In genomic region chr5:160616712-160617497, GRCh38 we compare ENCODE assay signal across 19 cellular contexts.
"Had no signal": no experiment of that assay in that cellular context is flagged by ENCODE, and none has a peak within 500 bp of the region (broad histone marks: within the 10 kb centered on the region; RNA-seq: fewer than 3 reads in every experiment).

No MANE protein-coding gene starts in this region.

- DNase-seq: activated CD4-positive, alpha-beta memory T cell treated with anti-CD3 and anti-CD28 coated beads for 36 hours; activated CD4-positive, alpha-beta T cell treated with anti-CD3 and anti-CD28 coated beads for 1 hour; activated gamma-delta T cell; activated T-cell treated with anti-CD3 and anti-CD28 coated beads, Interleukin-2, amount 50 U/mL, for 4 hours; amygdala; dermis blood vessel endothelial cell; hippocampal formation; naive B cell; right lobe of liver; spleen; stimulated activated CD4-positive, alpha-beta T cell treated with anti-CD3 and anti-CD28 coated beads, Interleukin-1b, Interleukin-23, amount 100 ng/mL, for 48 hours; stimulated activated naive B cell treated with anti-CD40 and anti-IgM and Interleukin-4, amounts not matched to agents 10 μg/mL and 1 μg/mL and 100 μg/mL, for 72 hours; substantia nigra; transverse colon had no signal

- ATAC-seq: activated T-cell treated with anti-CD3 and anti-CD28 coated beads, Interleukin-2, amount 50 U/mL, for 4 hours; esophagus mucosa; right lobe of liver; stimulated activated naive B cell treated with anti-CD40 and anti-IgM and Interleukin-4, amounts not matched to agents 10 μg/mL and 1 μg/mL and 100 μg/mL, for 72 hours had no signal

- H3K4me1 Mint-ChIP-seq: naive B cell; stimulated activated naive B cell treated with anti-CD40 and anti-IgM and Interleukin-4, amounts not matched to agents 10 μg/mL and 1 μg/mL and 100 μg/mL, for 72 hours had no signal

- H3K9me3 Mint-ChIP-seq: activated CD4-positive, alpha-beta memory T cell treated with anti-CD3 and anti-CD28 coated beads for 36 hours; activated T-cell treated with anti-CD3 and anti-CD28 coated beads, Interleukin-2, amount 50 U/mL, for 4 hours; mesothelial cell of epicardium; naive B cell; stimulated activated naive B cell treated with anti-CD40 and anti-IgM and Interleukin-4, amounts not matched to agents 10 μg/mL and 1 μg/mL and 100 μg/mL, for 72 hours had no signal

- H3K27me3 ChIP-seq: breast epithelium, right lobe of liver, spleen, transverse colon had no signal

- H3K27ac ChIP-seq: breast epithelium, prostate gland, right lobe of liver, spleen, transverse colon had no signal

- H3K27ac Mint-ChIP-seq: activated CD4-positive, alpha-beta memory T cell treated with anti-CD3 and anti-CD28 coated beads for 36 hours; activated naive CD8-positive, alpha-beta T cell; mesothelial cell of epicardium; naive B cell; stimulated activated naive B cell treated with anti-CD40 and anti-IgM and Interleukin-4, amounts not matched to agents 10 μg/mL and 1 μg/mL and 100 μg/mL, for 72 hours had no signal

- H3K36me3 ChIP-seq: breast epithelium, prostate gland, right lobe of liver, spleen had no signal

- H3K4me3 Mint-ChIP-seq: activated CD4-positive, alpha-beta memory T cell treated with anti-CD3 and anti-CD28 coated beads for 36 hours; activated naive CD8-positive, alpha-beta T cell; activated T-cell treated with anti-CD3 and anti-CD28 coated beads, Interleukin-2, amount 50 U/mL, for 4 hours; mesothelial cell of epicardium; naive B cell; stimulated activated naive B cell treated with anti-CD40 and anti-IgM and Interleukin-4, amounts not matched to agents 10 μg/mL and 1 μg/mL and 100 μg/mL, for 72 hours had no signal

- H3K36me3 Mint-ChIP-seq: activated CD4-positive, alpha-beta memory T cell treated with anti-CD3 and anti-CD28 coated beads for 36 hours; activated naive CD8-positive, alpha-beta T cell; mesothelial cell of epicardium; naive B cell; stimulated activated naive B cell treated with anti-CD40 and anti-IgM and Interleukin-4, amounts not matched to agents 10 μg/mL and 1 μg/mL and 100 μg/mL, for 72 hours had no signal

- H3K4me1 ChIP-seq: breast epithelium, prostate gland, right lobe of liver, spleen had no signal

- H3K9me3 ChIP-seq: breast epithelium, prostate gland, right lobe of liver, spleen, transverse colon had no signal

- H3K4me3 ChIP-seq: breast epithelium, prostate gland, right lobe of liver, spleen, transverse colon had no signal
